8 cellular contexts compared by ENCODE assay signal in genomic region chr6:7468382-7469081, GRCh38.
DNase-seq lines count a peak whose midpoint lies in the region; ATAC-seq and TF ChIP-seq lines count a peak whose summit lies in the region.

No MANE protein-coding gene starts in this region.

- peak overlapping the region; percentile 44 for H3K9ac ChIP-seq in mesenchymal stem cell (ENCODE audit: low read length)

- no peak overlapping the region for H3K27ac ChIP-seq in mesenchymal stem cell (ENCODE audit: low read length, poor library complexity, severe bottlenecking)

- peak overlapping the region; percentile 68 to 82 for H3K4ac ChIP-seq in mesenchymal stem cell (ENCODE audit: low read depth in 1 of 2, low read length in 2 of 2)

- TF ChIP-seq CTCF in astrocyte of the spinal cord (IDR thresholded peaks at IDR 0.05; ENCODE audit: low read depth, low read length): no peak
- TF ChIP-seq CTCF in GM10266 (IDR thresholded peaks at IDR 0.05; ENCODE audit: control insufficient read depth, insufficient read depth, low read depth, missing control alignments): no peak

- peak overlapping the region; percentile 24 for H3K4me3 ChIP-seq in astrocyte of the spinal cord (ENCODE audit: low read depth, low read length)
- peak overlapping the region in 1 of 2 experiments; percentile 63 for H3K4me3 ChIP-seq in mesenchymal stem cell (ENCODE audit: insufficient read depth in 1 of 2, low read depth in 1 of 2, low read length in 2 of 2)

- H3K79me1 ChIP-seq in mesenchymal stem cell (replicated peaks; ENCODE audit: low read length, poor library complexity, severe bottlenecking): no peaks in the 10 kb centered on the region

- H3K23ac ChIP-seq in mesenchymal stem cell (ENCODE audit: low read length in 2 of 2): no peak overlapping the region

- peak overlapping the region; percentile 10 for H2AFZ ChIP-seq in mesenchymal stem cell (ENCODE audit: low read depth, low read length)

- peak overlapping the region; percentile 85 for H4K91ac ChIP-seq in mesenchymal stem cell (ENCODE audit: low read length)

- H3K4me2 ChIP-seq in mesenchymal stem cell (ENCODE audit: low read length, poor library complexity, severe bottlenecking): peak overlapping the region; percentile 65

- H2BK12ac ChIP-seq in mesenchymal stem cell (ENCODE audit: low read length in 2 of 2): peak overlapping the region; percentile 2 to 88

- WGBS in mesenchymal stem cell: 22% methylated on average over 18 of the region's 21 CpGs

- H4K8ac ChIP-seq in mesenchymal stem cell (ENCODE audit: low read length): peak overlapping the region; percentile 84

- H3K36me3 ChIP-seq in mesenchymal stem cell (ENCODE audit: control insufficient read depth in 1 of 2, insufficient read depth in 2 of 2, low read depth in 1 of 2, low read length in 2 of 2): no peaks in the 10 kb centered on the region

- peaks cover 9% of the 10 kb centered on the region for H3K4me1 ChIP-seq in mesenchymal stem cell (ENCODE audit: control insufficient read depth, insufficient read depth, low read depth, low read length)

- in situ Hi-C loops in astrocyte of the spinal cord (cut with HindIII; ENCODE audit: low sequenced_read_pairs): no loop called here
- in situ Hi-C loops in G401 (cut with HindIII; ENCODE audit: low sequenced_read_pairs): no loop called here

- no peaks in the 10 kb centered on the region for H3K9me3 ChIP-seq in mesenchymal stem cell (ENCODE audit: control insufficient read depth, low read length)

- H2AK5ac ChIP-seq in mesenchymal stem cell (ENCODE audit: low read length, severe bottlenecking): no peak overlapping the region

- no peak overlapping the region for H2BK5ac ChIP-seq in mesenchymal stem cell (ENCODE audit: low read depth, low read length, poor library complexity, severe bottlenecking)

- H3K27me3 ChIP-seq in mesenchymal stem cell (ENCODE audit: control insufficient read depth in 1 of 2, insufficient read depth in 1 of 2, low read length in 2 of 2): no peaks in the 10 kb centered on the region

- peak overlapping the region; percentile 13 to 77 for H3K18ac ChIP-seq in mesenchymal stem cell (ENCODE audit: low read depth in 1 of 2, low read length in 2 of 2)

- peak overlapping the region; percentile 11 for H2BK120ac ChIP-seq in mesenchymal stem cell (ENCODE audit: low read depth, low read length)

- no peak overlapping the region for H3K14ac ChIP-seq in mesenchymal stem cell (ENCODE audit: low read length in 2 of 2)

- no peak for ATAC-seq in GM18861 (IDR thresholded peaks at IDR 0.05; ENCODE audit: unreplicated experiment)

- H2BK15ac ChIP-seq in mesenchymal stem cell (ENCODE audit: low read depth, poor library complexity, severe bottlenecking): peak overlapping the region; percentile 41

- DNase-seq in AG08395 (ENCODE audit: low spot score) (peak; percentile 84), Kasumi-1 (lab: John Stamatoyannopoulos, UW) (peak; percentile 83 to 88), astrocyte of the spinal cord (ENCODE audit: low read depth, low spot score) (peak; percentile 40), mesenchymal stem cell (peak; percentile 84), DMS53 (lab: John Stamatoyannopoulos, UW) (no peak), GM10266 (ENCODE audit: extremely low spot score) (no peak), G401 (ENCODE audit: low spot score) (no peak)

Comparison
In these comparisons a context has a peak if more than half of its experiments do, and no peak if none do; other contexts are left out.
1. DNase-seq: peak in AG08395 (single experiment), Kasumi-1 (2 of 2), astrocyte of the spinal cord (single experiment) and mesenchymal stem cell (single experiment); none in DMS53 (single experiment), GM10266 (single experiment) and G401 (single experiment).